Comparison of ENCODE assay signal across 8 cellular contexts in the genomic region with DNA sequence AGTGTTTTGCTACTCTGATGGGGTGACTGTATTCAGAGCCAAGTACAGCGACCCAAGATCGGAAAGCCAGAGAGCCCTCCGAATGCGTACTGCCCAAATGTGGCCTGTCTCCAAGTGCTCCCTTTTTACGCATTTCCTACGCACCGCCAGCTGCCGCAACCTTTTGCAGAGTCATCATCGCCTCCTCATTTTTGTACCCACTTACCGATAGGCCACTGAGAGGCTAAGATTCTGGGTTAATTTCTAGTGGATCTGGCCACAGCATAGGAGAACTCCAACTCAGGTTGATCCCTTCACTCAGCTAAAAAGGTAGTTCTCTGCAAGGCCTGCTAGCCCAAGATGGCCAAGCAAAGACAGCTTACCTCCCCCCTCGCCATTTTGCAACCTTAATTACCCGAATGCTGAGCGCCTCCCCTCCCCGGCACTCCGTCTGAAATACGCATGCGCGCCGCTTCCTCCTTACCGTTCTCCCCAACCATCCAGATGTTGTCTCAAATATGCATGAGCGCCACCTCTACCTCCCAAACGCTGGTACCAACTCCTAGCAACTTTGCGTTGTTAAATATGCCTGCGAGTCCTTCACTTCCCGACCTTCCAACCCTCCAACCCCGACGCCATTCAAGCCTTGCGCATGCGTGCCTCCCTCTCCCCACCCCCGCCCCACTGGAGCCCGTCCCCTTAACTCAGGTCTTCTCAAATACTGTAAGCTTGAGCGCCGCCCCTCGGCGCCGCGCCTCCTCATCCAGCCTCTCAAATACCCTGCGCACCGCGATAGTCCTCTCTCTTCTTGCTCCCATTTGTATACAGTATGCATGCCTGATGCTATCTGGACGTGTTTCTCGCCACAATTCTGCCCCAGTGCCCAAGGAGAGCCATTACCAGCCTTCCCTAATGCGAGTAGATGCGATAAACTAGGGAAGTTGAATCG. TPM values are rescaled to one million over a fixed set of nuclear protein-coding genes. Genes with fewer than 3 reads are reported as not detected.
A peak's percentile ranks its signal among the peaks of the same experiment; 100 is the strongest.
DNase-seq lines count a peak whose midpoint lies in the region; ATAC-seq and TF ChIP-seq lines count a peak whose summit lies in the region.

No MANE protein-coding gene starts in this region.

- H3K27ac ChIP-seq in adipose tissue (ENCODE audit: low read depth, low read length) (peak overlapping the region; percentile 42), prostate gland (peak overlapping the region; percentile 87 to 89), urinary bladder (ENCODE audit: low read depth) (peak overlapping the region; percentile 80)

- 1 to 19% (median 1%) methylated on average over 39 to 45 of the region's 45 CpGs for WGBS in adipose tissue, 3 donors
- WGBS in prostate gland = under 1% methylated on average over 44 of the region's 45 CpGs
- WGBS in urinary bladder = under 1% methylated on average over 45 of the region's 45 CpGs

- H3K4me1 ChIP-seq in prostate gland (replicated peaks) = no peaks in the 10 kb centered on the region
- H3K4me1 ChIP-seq in urinary bladder (ENCODE audit: insufficient read depth) = no peaks in the 10 kb centered on the region

- H3K36me3 ChIP-seq in prostate gland = no peaks in the 10 kb centered on the region
- H3K36me3 ChIP-seq in urinary bladder (ENCODE audit: insufficient read depth) = no peaks in the 10 kb centered on the region

- no peaks in the 10 kb centered on the region for H3K27me3 ChIP-seq in prostate gland (replicated peaks; ENCODE audit: insufficient read depth)

- TF ChIP-seq POLR2A in prostate gland (IDR thresholded peaks at IDR 0.05) = peak; percentile 61

- 0 out of 2 replicates have a peak, but pooled peaks have one; percentile 19 for TF ChIP-seq CTCF in GM12875 (IDR thresholded peaks at IDR 0.05; ENCODE audit: borderline replicate concordance, insufficient read depth, low read depth, low read length)
- TF ChIP-seq CTCF in prostate gland (IDR thresholded peaks at IDR 0.05) = peak in 3 of 4 experiments; percentile 4 to 39 (median 29)

- peak; percentile 82 for ATAC-seq in HG02763 (IDR thresholded peaks at IDR 0.05; ENCODE audit: unreplicated experiment)
- peak; percentile 95 to 96 for ATAC-seq in left cardiac atrium

- intact Hi-C loops in left cardiac atrium (cut with DNase I) (no loop called here), prostate gland (cut with DNase I) (loop anchor here (10.0 kb wide), 2 partner anchors 57 to 277 kb away; no protein-coding TSS in a partner anchor)

- peak overlapping the region; percentile 65 for H3K4me3 ChIP-seq in GM12875 (ENCODE audit: low read depth, low read length)
- H3K4me3 ChIP-seq in prostate gland = peak overlapping the region; percentile 46 to 52
- peak overlapping the region; percentile 58 for H3K4me3 ChIP-seq in urinary bladder (ENCODE audit: low read depth, low read length)

- DNase-seq in NCI-H1417 treated with DMSO at 0.1 percent for 48 hours (lab: John Stamatoyannopoulos, UW) = peak; percentile 62
- peak; percentile 65 to 76 for DNase-seq in SW 1271 (lab: John Stamatoyannopoulos, UW)
- peak; percentile 89 for DNase-seq in left cardiac atrium
- DNase-seq in prostate gland (ENCODE audit: low spot score) = peak; percentile 85

- H3K9me3 ChIP-seq in prostate gland = no peaks in the 10 kb centered on the region

RNA-seq across cellular contexts. Expression of gene ZCCHC13, which starts 11.8 kb away (rescaled TPM):
- polyA plus RNA-seq in adipose tissue = not detected
- not detected for total RNA-seq in left cardiac atrium
- 1 to 10 TPM in 1 of 2 donors, not detected in 1; 3.7 TPM for total RNA-seq in prostate gland
- total RNA-seq in urinary bladder = not detected
- polyA plus RNA-seq in urinary bladder = not detected

Comparison
In these comparisons a context has a peak if more than half of its experiments do, and no peak if none do; other contexts are left out.
1. Peak in every context shown above with its lines: DNase-seq, ATAC-seq, H3K4me3 ChIP-seq and H3K27ac ChIP-seq.